ENCODE assay signal across 16 cellular contexts in genomic region chr12:100170313-100170858, GRCh38.
"Had no signal": no experiment of that assay in that cellular context is flagged by ENCODE, and none has a peak within 500 bp of the region (broad histone marks: within the 10 kb centered on the region; RNA-seq: fewer than 3 reads in every experiment).

No MANE protein-coding gene starts in this region.

- H3K27me3 ChIP-seq: adrenal gland, cardiac muscle cell, tibial nerve had no signal

- ATAC-seq: activated CD8-positive, alpha-beta memory T cell treated with anti-CD3 and anti-CD28 coated beads, Interleukin-2, amount 10 ng/mL, durations not matched to agents 7 days and 5 days; left lobe of liver; natural killer cell treated with Interleukin-12 subunit alpha and Interleukin-12 subunit beta and Interleukin-15 and Interleukin-18, amount 100 ng/mL, for 72 hours; T-cell had no signal

- H3K4me1 ChIP-seq: adrenal gland, tibial nerve had no signal

- H3K4me1 Mint-ChIP-seq: activated CD8-positive, alpha-beta memory T cell treated with anti-CD3 and anti-CD28 coated beads, Interleukin-2, amount 10 ng/mL, durations not matched to agents 7 days and 5 days; activated naive CD4-positive, alpha-beta T cell treated with anti-CD3 and anti-CD28 coated beads, Interleukin-2, amount 50 U/mL, for 24 hours; T-cell had no signal

- H3K9me3 Mint-ChIP-seq: activated CD4-positive, alpha-beta memory T cell treated with anti-CD3 and anti-CD28 coated beads for 36 hours; activated naive CD4-positive, alpha-beta T cell treated with anti-CD3 and anti-CD28 coated beads, Interleukin-2, amount 50 U/mL, for 24 hours; activated T-helper 2 cell treated with anti-CD3 and anti-CD28 coated beads, Interferon-gamma antibody, Interleukin-2, Interleukin-4, amounts not matched to agents 10 μg/mL and 5 μg/mL and 100 μg/mL, durations not matched to agents 14 hours and 24 hours and 36 hours; natural killer cell treated with Interleukin-12 subunit alpha and Interleukin-12 subunit beta and Interleukin-15 and Interleukin-18, amount 100 ng/mL, for 72 hours; T-cell had no signal

- H3K4me3 ChIP-seq: adrenal gland, cardiac muscle cell, tibial nerve had no signal

- H3K9me3 ChIP-seq: adrenal gland, tibial nerve had no signal

- H3K27ac ChIP-seq: adrenal gland, cardiac muscle cell, tibial nerve had no signal

- H3K27me3 Mint-ChIP-seq: activated CD4-positive, alpha-beta memory T cell treated with anti-CD3 and anti-CD28 coated beads for 36 hours; activated CD8-positive, alpha-beta memory T cell treated with anti-CD3 and anti-CD28 coated beads, Interleukin-2, amount 10 ng/mL, durations not matched to agents 7 days and 5 days; activated naive CD4-positive, alpha-beta T cell treated with anti-CD3 and anti-CD28 coated beads, Interleukin-2, amount 50 U/mL, for 24 hours; natural killer cell treated with Interleukin-12 subunit alpha and Interleukin-12 subunit beta and Interleukin-15 and Interleukin-18, amount 100 ng/mL, for 72 hours; T-cell had no signal

- DNase-seq: activated CD4-positive, alpha-beta memory T cell treated with anti-CD3 and anti-CD28 coated beads for 36 hours; activated CD4-positive, alpha-beta T cell treated with anti-CD3 and anti-CD28 coated beads for 1 hour; activated CD8-positive, alpha-beta memory T cell treated with anti-CD3 and anti-CD28 coated beads, Interleukin-2, amount 10 ng/mL, durations not matched to agents 7 days and 5 days; activated T-cell treated with anti-CD3 and anti-CD28 coated beads, Interleukin-2, amount 50 U/mL, for 1 hour; adrenal gland; mammary epithelial cell; stimulated activated CD4-positive, alpha-beta T cell treated with anti-CD3 and anti-CD28 coated beads, Interleukin-2, amount 100 ng/mL, for 48 hours; stimulated activated naive CD4-positive, alpha-beta T cell; T-cell; T-helper 9 cell had no signal

- H3K36me3 ChIP-seq: adrenal gland, cardiac muscle cell had no signal

- H3K36me3 Mint-ChIP-seq: natural killer cell treated with Interleukin-12 subunit alpha and Interleukin-12 subunit beta and Interleukin-15 and Interleukin-18, amount 100 ng/mL, for 72 hours had no signal

- H3K4me3 Mint-ChIP-seq: activated CD4-positive, alpha-beta memory T cell treated with anti-CD3 and anti-CD28 coated beads for 36 hours; activated CD8-positive, alpha-beta memory T cell treated with anti-CD3 and anti-CD28 coated beads, Interleukin-2, amount 10 ng/mL, durations not matched to agents 7 days and 5 days; activated naive CD4-positive, alpha-beta T cell treated with anti-CD3 and anti-CD28 coated beads, Interleukin-2, amount 50 U/mL, for 24 hours; natural killer cell treated with Interleukin-12 subunit alpha and Interleukin-12 subunit beta and Interleukin-15 and Interleukin-18, amount 100 ng/mL, for 72 hours; T-cell had no signal

- H3K27ac Mint-ChIP-seq: activated CD4-positive, alpha-beta memory T cell treated with anti-CD3 and anti-CD28 coated beads for 36 hours; activated CD8-positive, alpha-beta memory T cell treated with anti-CD3 and anti-CD28 coated beads, Interleukin-2, amount 10 ng/mL, durations not matched to agents 7 days and 5 days; activated naive CD4-positive, alpha-beta T cell treated with anti-CD3 and anti-CD28 coated beads, Interleukin-2, amount 50 U/mL, for 24 hours; activated T-helper 2 cell treated with anti-CD3 and anti-CD28 coated beads, Interferon-gamma antibody, Interleukin-2, Interleukin-4, amounts not matched to agents 10 μg/mL and 5 μg/mL and 100 μg/mL, durations not matched to agents 14 hours and 24 hours and 36 hours; natural killer cell treated with Interleukin-12 subunit alpha and Interleukin-12 subunit beta and Interleukin-15 and Interleukin-18, amount 100 ng/mL, for 72 hours; T-cell had no signal
